ENCODE assay signal across 1 cellular context in the genomic region with DNA sequence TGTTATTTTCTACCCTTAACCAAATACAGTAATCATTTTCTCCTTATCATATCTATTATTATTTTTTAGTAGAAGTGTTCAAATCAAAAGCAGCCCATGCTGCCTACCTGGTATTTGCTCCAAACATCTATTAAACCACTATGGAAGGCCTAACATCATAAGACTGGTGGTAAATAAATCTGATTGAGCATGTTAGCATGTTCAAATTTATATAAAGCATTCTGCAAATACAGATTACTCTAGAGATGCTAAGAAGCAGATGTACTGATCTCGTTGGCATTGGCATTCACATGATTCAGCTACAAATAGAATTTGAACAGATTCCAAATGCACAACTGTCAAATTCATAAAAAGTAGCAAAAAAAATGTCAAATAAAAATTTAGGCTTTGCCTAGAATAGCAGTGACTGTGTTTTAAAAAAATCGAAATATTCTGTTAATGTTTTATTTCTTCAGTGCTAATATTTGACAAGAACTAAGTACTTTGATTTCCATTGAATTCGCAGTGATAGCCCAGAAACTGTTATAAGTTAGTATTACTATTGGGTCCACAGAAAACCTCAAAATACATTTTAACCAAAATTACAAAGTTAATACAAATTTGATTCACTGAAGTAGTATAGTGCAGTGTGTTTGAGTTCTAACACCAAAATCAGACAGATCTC.
TF ChIP-seq lines count a peak whose summit lies in the region.

No MANE protein-coding gene starts in this region.

TF ChIP-seq in K562, 482 proteins besides CTCF, POLR2A, EP300 and RAD21:
- TF ChIP-seq HMG20B (CRISPR knock-in tag; IDR thresholded peaks at IDR 0.05) (no peak), MAZ (CRISPR knock-in tag; conservative IDR thresholded peaks at IDR 0.05 in 1 of 2, IDR thresholded peaks at IDR 0.05 in 1 of 2) (no peak), ETV5 (CRISPR knock-in tag; IDR thresholded peaks at IDR 0.05; ENCODE audit: low read depth) (no peak), RBM22 (IDR thresholded peaks at IDR 0.05; ENCODE audit: low read depth, low read length, poor library complexity, severe bottlenecking) (no peak), TAL1 (IDR thresholded peaks at IDR 0.05) (no peak), ZNF766 (CRISPR knock-in tag; conservative IDR thresholded peaks at IDR 0.05) (no peak), SIRT6 (IDR thresholded peaks at IDR 0.05; ENCODE audit: low read depth, low read length) (no peak)
- TF ChIP-seq, protein P1, sequence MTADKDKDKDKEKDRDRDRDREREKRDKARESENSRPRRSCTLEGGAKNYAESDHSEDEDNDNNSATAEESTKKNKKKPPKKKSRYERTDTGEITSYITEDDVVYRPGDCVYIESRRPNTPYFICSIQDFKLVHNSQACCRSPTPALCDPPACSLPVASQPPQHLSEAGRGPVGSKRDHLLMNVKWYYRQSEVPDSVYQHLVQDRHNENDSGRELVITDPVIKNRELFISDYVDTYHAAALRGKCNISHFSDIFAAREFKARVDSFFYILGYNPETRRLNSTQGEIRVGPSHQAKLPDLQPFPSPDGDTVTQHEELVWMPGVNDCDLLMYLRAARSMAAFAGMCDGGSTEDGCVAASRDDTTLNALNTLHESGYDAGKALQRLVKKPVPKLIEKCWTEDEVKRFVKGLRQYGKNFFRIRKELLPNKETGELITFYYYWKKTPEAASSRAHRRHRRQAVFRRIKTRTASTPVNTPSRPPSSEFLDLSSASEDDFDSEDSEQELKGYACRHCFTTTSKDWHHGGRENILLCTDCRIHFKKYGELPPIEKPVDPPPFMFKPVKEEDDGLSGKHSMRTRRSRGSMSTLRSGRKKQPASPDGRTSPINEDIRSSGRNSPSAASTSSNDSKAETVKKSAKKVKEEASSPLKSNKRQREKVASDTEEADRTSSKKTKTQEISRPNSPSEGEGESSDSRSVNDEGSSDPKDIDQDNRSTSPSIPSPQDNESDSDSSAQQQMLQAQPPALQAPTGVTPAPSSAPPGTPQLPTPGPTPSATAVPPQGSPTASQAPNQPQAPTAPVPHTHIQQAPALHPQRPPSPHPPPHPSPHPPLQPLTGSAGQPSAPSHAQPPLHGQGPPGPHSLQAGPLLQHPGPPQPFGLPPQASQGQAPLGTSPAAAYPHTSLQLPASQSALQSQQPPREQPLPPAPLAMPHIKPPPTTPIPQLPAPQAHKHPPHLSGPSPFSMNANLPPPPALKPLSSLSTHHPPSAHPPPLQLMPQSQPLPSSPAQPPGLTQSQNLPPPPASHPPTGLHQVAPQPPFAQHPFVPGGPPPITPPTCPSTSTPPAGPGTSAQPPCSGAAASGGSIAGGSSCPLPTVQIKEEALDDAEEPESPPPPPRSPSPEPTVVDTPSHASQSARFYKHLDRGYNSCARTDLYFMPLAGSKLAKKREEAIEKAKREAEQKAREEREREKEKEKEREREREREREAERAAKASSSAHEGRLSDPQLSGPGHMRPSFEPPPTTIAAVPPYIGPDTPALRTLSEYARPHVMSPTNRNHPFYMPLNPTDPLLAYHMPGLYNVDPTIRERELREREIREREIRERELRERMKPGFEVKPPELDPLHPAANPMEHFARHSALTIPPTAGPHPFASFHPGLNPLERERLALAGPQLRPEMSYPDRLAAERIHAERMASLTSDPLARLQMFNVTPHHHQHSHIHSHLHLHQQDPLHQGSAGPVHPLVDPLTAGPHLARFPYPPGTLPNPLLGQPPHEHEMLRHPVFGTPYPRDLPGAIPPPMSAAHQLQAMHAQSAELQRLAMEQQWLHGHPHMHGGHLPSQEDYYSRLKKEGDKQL (CRISPR knock-in tag; IDR thresholded peaks at IDR 0.05; ENCODE audit: borderline replicate concordance) = no peak
- TF ChIP-seq, protein P2, sequence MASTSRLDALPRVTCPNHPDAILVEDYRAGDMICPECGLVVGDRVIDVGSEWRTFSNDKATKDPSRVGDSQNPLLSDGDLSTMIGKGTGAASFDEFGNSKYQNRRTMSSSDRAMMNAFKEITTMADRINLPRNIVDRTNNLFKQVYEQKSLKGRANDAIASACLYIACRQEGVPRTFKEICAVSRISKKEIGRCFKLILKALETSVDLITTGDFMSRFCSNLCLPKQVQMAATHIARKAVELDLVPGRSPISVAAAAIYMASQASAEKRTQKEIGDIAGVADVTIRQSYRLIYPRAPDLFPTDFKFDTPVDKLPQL (IDR thresholded peaks at IDR 0.05; ENCODE audit: extremely low read depth, insufficient read length) = no peak
- TF ChIP-seq, protein P3, sequence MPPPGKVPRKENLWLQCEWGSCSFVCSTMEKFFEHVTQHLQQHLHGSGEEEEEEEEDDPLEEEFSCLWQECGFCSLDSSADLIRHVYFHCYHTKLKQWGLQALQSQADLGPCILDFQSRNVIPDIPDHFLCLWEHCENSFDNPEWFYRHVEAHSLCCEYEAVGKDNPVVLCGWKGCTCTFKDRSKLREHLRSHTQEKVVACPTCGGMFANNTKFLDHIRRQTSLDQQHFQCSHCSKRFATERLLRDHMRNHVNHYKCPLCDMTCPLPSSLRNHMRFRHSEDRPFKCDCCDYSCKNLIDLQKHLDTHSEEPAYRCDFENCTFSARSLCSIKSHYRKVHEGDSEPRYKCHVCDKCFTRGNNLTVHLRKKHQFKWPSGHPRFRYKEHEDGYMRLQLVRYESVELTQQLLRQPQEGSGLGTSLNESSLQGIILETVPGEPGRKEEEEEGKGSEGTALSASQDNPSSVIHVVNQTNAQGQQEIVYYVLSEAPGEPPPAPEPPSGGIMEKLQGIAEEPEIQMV (tag; conservative IDR thresholded peaks at IDR 0.05; ENCODE audit: low read depth) = no peak
- TF ChIP-seq, protein P4, sequence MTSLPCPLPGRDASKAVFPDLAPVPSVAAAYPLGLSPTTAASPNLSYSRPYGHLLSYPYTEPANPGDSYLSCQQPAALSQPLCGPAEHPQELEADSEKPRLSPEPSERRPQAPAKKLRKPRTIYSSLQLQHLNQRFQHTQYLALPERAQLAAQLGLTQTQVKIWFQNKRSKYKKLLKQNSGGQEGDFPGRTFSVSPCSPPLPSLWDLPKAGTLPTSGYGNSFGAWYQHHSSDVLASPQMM (CRISPR knock-in tag; IDR thresholded peaks at IDR 0.05) = no peak
- TF ChIP-seq, protein P5, sequence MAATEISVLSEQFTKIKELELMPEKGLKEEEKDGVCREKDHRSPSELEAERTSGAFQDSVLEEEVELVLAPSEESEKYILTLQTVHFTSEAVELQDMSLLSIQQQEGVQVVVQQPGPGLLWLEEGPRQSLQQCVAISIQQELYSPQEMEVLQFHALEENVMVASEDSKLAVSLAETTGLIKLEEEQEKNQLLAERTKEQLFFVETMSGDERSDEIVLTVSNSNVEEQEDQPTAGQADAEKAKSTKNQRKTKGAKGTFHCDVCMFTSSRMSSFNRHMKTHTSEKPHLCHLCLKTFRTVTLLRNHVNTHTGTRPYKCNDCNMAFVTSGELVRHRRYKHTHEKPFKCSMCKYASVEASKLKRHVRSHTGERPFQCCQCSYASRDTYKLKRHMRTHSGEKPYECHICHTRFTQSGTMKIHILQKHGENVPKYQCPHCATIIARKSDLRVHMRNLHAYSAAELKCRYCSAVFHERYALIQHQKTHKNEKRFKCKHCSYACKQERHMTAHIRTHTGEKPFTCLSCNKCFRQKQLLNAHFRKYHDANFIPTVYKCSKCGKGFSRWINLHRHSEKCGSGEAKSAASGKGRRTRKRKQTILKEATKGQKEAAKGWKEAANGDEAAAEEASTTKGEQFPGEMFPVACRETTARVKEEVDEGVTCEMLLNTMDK (IDR thresholded peaks at IDR 0.05; ENCODE audit: borderline replicate concordance, insufficient read depth, low read depth, low read length, poor library complexity, severe bottlenecking) = no peak
TF ChIP-seq in K562: peak in this region for 0.
